In the genomic region with DNA sequence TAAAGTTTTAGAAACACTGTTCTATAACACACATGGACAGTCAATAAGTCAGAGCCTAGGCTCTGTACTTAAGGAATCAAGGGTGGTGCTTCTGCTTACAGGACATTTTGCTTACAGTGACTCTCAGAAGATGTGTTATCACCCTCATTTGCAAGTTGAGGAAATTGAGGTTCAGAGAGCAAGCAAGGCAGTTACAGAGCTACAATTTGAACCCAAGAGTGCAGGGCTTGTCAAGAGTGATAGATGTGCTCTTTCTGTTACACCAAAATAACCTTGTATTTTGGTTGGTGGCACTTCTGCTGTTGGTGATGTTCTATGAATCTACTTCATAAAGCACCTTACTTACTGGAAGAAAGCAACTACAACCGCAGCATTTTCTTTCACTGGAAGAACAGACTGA, we compare ENCODE assay signal across 1 cellular context.
TF ChIP-seq lines count a peak whose summit lies in the region.

No MANE protein-coding gene starts in this region.

TF ChIP-seq in GM23338, 12 proteins besides CTCF, POLR2A, EP300 and RAD21:
- TF ChIP-seq, protein P1, sequence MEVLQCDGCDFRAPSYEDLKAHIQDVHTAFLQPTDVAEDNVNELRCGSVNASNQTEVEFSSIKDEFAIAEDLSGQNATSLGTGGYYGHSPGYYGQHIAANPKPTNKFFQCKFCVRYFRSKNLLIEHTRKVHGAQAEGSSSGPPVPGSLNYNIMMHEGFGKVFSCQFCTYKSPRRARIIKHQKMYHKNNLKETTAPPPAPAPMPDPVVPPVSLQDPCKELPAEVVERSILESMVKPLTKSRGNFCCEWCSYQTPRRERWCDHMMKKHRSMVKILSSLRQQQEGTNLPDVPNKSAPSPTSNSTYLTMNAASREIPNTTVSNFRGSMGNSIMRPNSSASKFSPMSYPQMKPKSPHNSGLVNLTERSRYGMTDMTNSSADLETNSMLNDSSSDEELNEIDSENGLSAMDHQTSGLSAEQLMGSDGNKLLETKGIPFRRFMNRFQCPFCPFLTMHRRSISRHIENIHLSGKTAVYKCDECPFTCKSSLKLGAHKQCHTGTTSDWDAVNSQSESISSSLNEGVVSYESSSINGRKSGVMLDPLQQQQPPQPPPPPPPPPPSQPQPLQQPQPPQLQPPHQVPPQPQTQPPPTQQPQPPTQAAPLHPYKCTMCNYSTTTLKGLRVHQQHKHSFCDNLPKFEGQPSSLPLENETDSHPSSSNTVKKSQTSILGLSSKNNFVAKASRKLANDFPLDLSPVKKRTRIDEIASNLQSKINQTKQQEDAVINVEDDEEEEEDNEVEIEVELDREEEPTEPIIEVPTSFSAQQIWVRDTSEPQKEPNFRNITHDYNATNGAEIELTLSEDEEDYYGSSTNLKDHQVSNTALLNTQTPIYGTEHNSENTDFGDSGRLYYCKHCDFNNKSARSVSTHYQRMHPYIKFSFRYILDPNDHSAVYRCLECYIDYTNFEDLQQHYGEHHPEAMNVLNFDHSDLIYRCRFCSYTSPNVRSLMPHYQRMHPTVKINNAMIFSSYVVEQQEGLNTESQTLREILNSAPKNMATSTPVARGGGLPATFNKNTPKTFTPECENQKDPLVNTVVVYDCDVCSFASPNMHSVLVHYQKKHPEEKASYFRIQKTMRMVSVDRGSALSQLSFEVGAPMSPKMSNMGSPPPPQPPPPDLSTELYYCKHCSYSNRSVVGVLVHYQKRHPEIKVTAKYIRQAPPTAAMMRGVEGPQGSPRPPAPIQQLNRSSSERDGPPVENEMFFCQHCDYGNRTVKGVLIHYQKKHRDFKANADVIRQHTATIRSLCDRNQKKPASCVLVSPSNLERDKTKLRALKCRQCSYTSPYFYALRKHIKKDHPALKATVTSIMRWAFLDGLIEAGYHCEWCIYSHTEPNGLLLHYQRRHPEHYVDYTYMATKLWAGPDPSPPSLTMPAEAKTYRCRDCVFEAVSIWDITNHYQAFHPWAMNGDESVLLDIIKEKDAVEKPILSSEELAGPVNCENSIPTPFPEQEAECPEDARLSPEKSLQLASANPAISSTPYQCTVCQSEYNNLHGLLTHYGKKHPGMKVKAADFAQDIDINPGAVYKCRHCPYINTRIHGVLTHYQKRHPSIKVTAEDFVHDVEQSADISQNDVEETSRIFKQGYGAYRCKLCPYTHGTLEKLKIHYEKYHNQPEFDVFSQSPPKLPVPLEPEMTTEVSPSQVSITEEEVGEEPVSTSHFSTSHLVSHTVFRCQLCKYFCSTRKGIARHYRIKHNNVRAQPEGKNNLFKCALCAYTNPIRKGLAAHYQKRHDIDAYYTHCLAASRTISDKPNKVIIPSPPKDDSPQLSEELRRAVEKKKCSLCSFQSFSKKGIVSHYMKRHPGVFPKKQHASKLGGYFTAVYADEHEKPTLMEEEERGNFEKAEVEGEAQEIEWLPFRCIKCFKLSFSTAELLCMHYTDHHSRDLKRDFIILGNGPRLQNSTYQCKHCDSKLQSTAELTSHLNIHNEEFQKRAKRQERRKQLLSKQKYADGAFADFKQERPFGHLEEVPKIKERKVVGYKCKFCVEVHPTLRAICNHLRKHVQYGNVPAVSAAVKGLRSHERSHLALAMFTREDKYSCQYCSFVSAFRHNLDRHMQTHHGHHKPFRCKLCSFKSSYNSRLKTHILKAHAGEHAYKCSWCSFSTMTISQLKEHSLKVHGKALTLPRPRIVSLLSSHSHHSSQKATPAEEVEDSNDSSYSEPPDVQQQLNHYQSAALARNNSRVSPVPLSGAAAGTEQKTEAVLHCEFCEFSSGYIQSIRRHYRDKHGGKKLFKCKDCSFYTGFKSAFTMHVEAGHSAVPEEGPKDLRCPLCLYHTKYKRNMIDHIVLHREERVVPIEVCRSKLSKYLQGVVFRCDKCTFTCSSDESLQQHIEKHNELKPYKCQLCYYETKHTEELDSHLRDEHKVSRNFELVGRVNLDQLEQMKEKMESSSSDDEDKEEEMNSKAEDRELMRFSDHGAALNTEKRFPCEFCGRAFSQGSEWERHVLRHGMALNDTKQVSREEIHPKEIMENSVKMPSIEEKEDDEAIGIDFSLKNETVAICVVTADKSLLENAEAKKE (CRISPR knock-in tag; IDR thresholded peaks at IDR 0.05) = no peak
- TF ChIP-seq EZH2phosphoT487 (IDR thresholded peaks at IDR 0.05; ENCODE audit: unreplicated experiment) = no peak
- no peak for TF ChIP-seq ZNF114 (CRISPR knock-in tag; IDR thresholded peaks at IDR 0.05)
- TF ChIP-seq JUNB (IDR thresholded peaks at IDR 0.05; ENCODE audit: unreplicated experiment) = no peak
- no peak for TF ChIP-seq CREB1 (CRISPR knock-in tag; IDR thresholded peaks at IDR 0.05; ENCODE audit: low read depth)
- TF ChIP-seq NANOG (IDR thresholded peaks at IDR 0.05; ENCODE audit: borderline replicate concordance) = no peak
- no peak for TF ChIP-seq ETS1 (IDR thresholded peaks at IDR 0.05)
- TF ChIP-seq REST (IDR thresholded peaks at IDR 0.05; ENCODE audit: unreplicated experiment) = no peak
- no peak for TF ChIP-seq STAT1 (IDR thresholded peaks at IDR 0.05; ENCODE audit: unreplicated experiment)
